1 cellular context compared by ENCODE assay signal in the genomic region with DNA sequence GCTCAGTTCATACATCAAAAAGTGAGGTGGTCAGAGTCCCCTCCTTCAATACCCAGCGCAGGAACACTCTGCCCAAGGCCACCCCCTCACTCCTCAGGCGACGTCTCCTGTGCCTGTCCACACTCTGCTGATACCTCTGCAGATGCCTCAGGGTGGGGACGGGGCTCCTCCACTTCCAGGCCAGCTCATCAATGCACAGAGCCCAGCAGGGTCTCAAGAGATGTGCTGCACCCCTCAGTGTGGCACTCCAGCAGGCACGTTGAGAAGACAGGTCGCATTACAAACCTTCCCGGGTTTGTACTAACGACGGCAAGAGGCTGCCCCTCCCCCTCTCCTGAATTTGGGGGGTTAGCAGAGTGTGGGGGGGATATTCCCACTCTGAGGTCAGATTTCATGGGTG.
TF ChIP-seq lines count a peak whose summit lies in the region.

No MANE protein-coding gene starts in this region.

TF ChIP-seq in H1, 55 proteins besides CTCF, POLR2A, EP300 and RAD21:
- TF ChIP-seq POLR2AphosphoS5 (IDR thresholded peaks at IDR 0.05; ENCODE audit: low read depth, low read length) (no peak), ATF3 (IDR thresholded peaks at IDR 0.05; ENCODE audit: insufficient read depth, low read depth, low read length) (no peak), GTF2F1 (IDR thresholded peaks at IDR 0.05; ENCODE audit: borderline replicate concordance, low read depth, low read length) (no peak), KDM5A (IDR thresholded peaks at IDR 0.05; ENCODE audit: low read length) (no peak), SIX5 (IDR thresholded peaks at IDR 0.05; ENCODE audit: low read depth, low read length) (no peak), NANOG (IDR thresholded peaks at IDR 0.05; ENCODE audit: insufficient read depth, low read depth, low read length, poor library complexity, severe bottlenecking) (no peak)
TF ChIP-seq in H1: peak in this region for 0.
